ENCODE assay signal across 9 cellular contexts in the genomic region with DNA sequence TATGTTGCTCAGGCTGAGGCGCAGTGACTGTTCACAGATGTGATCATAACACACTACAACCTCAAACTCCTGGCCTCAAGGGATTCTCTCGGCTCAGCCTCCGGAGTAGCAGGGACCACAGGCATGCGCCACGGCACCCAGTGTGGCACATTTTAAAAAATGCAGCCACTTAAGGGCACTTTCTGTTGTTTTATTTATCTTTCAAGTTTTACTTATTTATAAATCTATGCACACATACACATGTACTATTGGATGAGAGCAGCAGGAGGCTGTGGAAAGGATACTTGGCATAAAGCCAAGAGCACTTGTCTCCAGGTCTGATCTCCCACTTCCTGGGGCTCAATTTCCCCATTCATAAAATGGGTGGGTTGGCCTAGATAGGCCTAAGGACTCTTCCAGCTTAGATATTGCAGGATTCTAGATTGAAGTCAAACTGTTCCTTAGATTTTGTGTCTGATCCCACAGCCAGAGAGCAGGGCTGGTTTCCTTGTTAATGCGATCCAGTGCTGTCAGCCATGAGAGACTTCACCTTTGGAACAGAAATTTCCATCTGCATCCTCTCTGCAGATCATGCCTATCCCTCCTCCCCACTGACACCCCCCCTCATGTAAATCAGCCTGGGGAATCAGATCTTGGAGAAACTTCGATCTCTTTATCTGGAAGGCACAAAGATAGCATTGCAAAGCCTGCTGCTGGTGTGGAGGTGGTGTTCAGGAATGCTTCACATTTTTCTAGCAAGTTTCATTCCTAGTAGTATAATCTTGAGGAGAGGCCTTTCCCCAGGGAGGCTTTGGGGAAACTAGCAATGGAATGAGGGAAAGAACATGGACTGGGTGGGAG. TPM values are rescaled to one million over a fixed set of nuclear protein-coding genes. Genes with fewer than 3 reads are reported as not detected.
DNase-seq lines count a peak whose midpoint lies in the region.
"Had no signal": no experiment of that assay in that cellular context is flagged by ENCODE, and none has a peak within 500 bp of the region (broad histone marks: within the 10 kb centered on the region; RNA-seq: fewer than 3 reads in every experiment).

No MANE protein-coding gene starts in this region.

- peak overlapping the region; percentile 42 for H3K27ac Mint-ChIP-seq in activated CD4-positive, alpha-beta T cell treated with anti-CD3 and anti-CD28 coated beads, Interleukin-2, amount 10 ng/mL, durations not matched to agents 7 days and 5 days

- H3K27me3 Mint-ChIP-seq in activated CD4-positive, alpha-beta T cell treated with anti-CD3 and anti-CD28 coated beads, Interleukin-2, amount 10 ng/mL, durations not matched to agents 7 days and 5 days, result no peaks in the 10 kb centered on the region

- H3K4me1 Mint-ChIP-seq in activated CD4-positive, alpha-beta T cell treated with anti-CD3 and anti-CD28 coated beads, Interleukin-2, amount 10 ng/mL, durations not matched to agents 7 days and 5 days, result peaks cover 57% of the 10 kb centered on the region

- DNase-seq in activated CD4-positive, alpha-beta T cell treated with anti-CD3 and anti-CD28 coated beads, Interleukin-2, amount 10 ng/mL, durations not matched to agents 7 days and 5 days, result no peak
- no peak for DNase-seq in activated CD4-positive, alpha-beta T cell treated with anti-CD3 and anti-CD28 coated beads, Interleukin-2, amount 50 U/mL, for 1 hour
- DNase-seq in NCI-H345 treated with DMSO at 0.1 percent for 48 hours (lab: John Stamatoyannopoulos, UW; ENCODE audit: unreplicated experiment) (peak; percentile 9), fibroblast of peridontal ligament (ENCODE audit: extremely low read depth) (peak; percentile 77), superior temporal gyrus (ENCODE audit: extremely low spot score) (peak; percentile 31), DMS 273 treated with DMSO at 0.1 percent for 48 hours (lab: John Stamatoyannopoulos, UW) (no peak), mucosa of gallbladder (ENCODE audit: low spot score) (no peak), NAMALWA (ENCODE audit: low spot score) (no peak)
- DNase-seq: DMS79 had no signal

- no peaks in the 10 kb centered on the region for H3K36me3 Mint-ChIP-seq in activated CD4-positive, alpha-beta T cell treated with anti-CD3 and anti-CD28 coated beads, Interleukin-2, amount 10 ng/mL, durations not matched to agents 7 days and 5 days (ENCODE audit: low read depth)

- no peak overlapping the region for H3K4me3 Mint-ChIP-seq in activated CD4-positive, alpha-beta T cell treated with anti-CD3 and anti-CD28 coated beads, Interleukin-2, amount 10 ng/mL, durations not matched to agents 7 days and 5 days

- H3K9me3 Mint-ChIP-seq in activated CD4-positive, alpha-beta T cell treated with anti-CD3 and anti-CD28 coated beads, Interleukin-2, amount 10 ng/mL, durations not matched to agents 7 days and 5 days, result no peaks in the 10 kb centered on the region

- CTCF ChIA-PET in activated CD4-positive, alpha-beta T cell treated with anti-CD3 and anti-CD28 coated beads, Interleukin-2, amount 10 ng/mL, durations not matched to agents 7 days and 5 days (lab: Charles Lee), result interaction anchor here (1.0 to 2.5 kb wide), 2 partner anchors 10 to 12 kb away, joined by 3 to 11 read pairs; no protein-coding TSS in a partner anchor

- POLR2A ChIA-PET in activated CD4-positive, alpha-beta T cell treated with anti-CD3 and anti-CD28 coated beads, Interleukin-2, amount 10 ng/mL, durations not matched to agents 7 days and 5 days (lab: Charles Lee), result no interaction called here

RNA-seq across cellular contexts. Expression of gene PCBP1, which starts 24.7 kb away (rescaled TPM):
- total RNA-seq in activated CD4-positive, alpha-beta T cell treated with anti-CD3 and anti-CD28 coated beads, Interleukin-2, amount 10 ng/mL, durations not matched to agents 7 days and 5 days, result 100 to 1,000 TPM; 527 to 544 TPM
- 358 TPM for total RNA-seq in mucosa of gallbladder

Comparison
In these comparisons a context has a peak if more than half of its experiments do, and no peak if none do; other contexts are left out.
1. DNase-seq: peak in NCI-H345 treated with DMSO at 0.1 percent for 48 hours (single experiment), fibroblast of peridontal ligament (single experiment) and superior temporal gyrus (single experiment); none in activated CD4-positive, alpha-beta T cell treated with anti-CD3 and anti-CD28 coated beads, Interleukin-2, amount 10 ng/mL, durations not matched to agents 7 days and 5 days (single experiment), activated CD4-positive, alpha-beta T cell treated with anti-CD3 and anti-CD28 coated beads, Interleukin-2, amount 50 U/mL, for 1 hour (single experiment), DMS 273 treated with DMSO at 0.1 percent for 48 hours (single experiment), mucosa of gallbladder (single experiment) and NAMALWA (single experiment).